Comparison of ENCODE assay signal across 18 cellular contexts in genomic region chr1:115793162-115793561, GRCh38. TPM values are rescaled to one million over a fixed set of nuclear protein-coding genes. Genes with fewer than 3 reads are reported as not detected.
DNase-seq lines count a peak whose midpoint lies in the region; ATAC-seq and TF ChIP-seq lines count a peak whose summit lies in the region.
"Had no signal": no experiment of that assay in that cellular context is flagged by ENCODE, and none has a peak within 500 bp of the region (broad histone marks: within the 10 kb centered on the region; RNA-seq: fewer than 3 reads in every experiment).

No MANE protein-coding gene starts in this region.

- POLR2A ChIA-PET in RWPE1 (lab: Yijun Ruan, JAX; ENCODE audit: low non-redundant PET), result no interaction called here

- TF ChIP-seq CTCF in GM23338 (conservative IDR thresholded peaks at IDR 0.05; ENCODE audit: low read depth in 2 of 2), result no peak
- TF ChIP-seq CTCF in RWPE1 (conservative IDR thresholded peaks at IDR 0.05; ENCODE audit: low read depth), result no peak
- TF ChIP-seq CTCF in chondrocyte (IDR thresholded peaks at IDR 0.05), result peak; percentile 14
- no peak for TF ChIP-seq CTCF in heart right ventricle (IDR thresholded peaks at IDR 0.05)
- no peak for TF ChIP-seq CTCF in mesothelial cell of epicardium (IDR thresholded peaks at IDR 0.05; ENCODE audit: unreplicated experiment)

- 13 to 18% methylated on average over 9 of the region's 9 CpGs for WGBS in heart right ventricle, 2 donors

- H3K27ac ChIP-seq in GM23338 (ENCODE audit: low read depth), result no peak overlapping the region
- peak overlapping the region; percentile 32; the same call in 1 of the 2 replicates for H3K27ac ChIP-seq in RWPE1
- no peak overlapping the region for H3K27ac ChIP-seq in heart right ventricle
- H3K27ac ChIP-seq: SJCRH30 had no signal

- H3K9me2 ChIP-seq in GM23338 (ENCODE audit: insufficient read depth), result peaks cover 3% of the 10 kb centered on the region; the same call in 1 of the 2 replicates

- H3K4me1 Mint-ChIP-seq in GM23338 (peaks cover 39% of the 10 kb centered on the region), chondrocyte (ENCODE audit: low read depth) (no peaks in the 10 kb centered on the region), mesothelial cell of epicardium (peaks cover 33% of the 10 kb centered on the region)
- H3K4me1 Mint-ChIP-seq: CD14-positive monocyte had no signal

- no peaks in the 10 kb centered on the region for H4K20me1 ChIP-seq in GM23338 (replicated peaks; ENCODE audit: insufficient read depth)

- H3K36me3 ChIP-seq in GM23338 (ENCODE audit: insufficient read depth) (0 out of 2 replicates have a peak, but pooled peaks cover under 1% of the 10 kb centered on the region), heart right ventricle (no peaks in the 10 kb centered on the region)
- H3K36me3 ChIP-seq: MG63, SJCRH30 had no signal

- H3K27ac Mint-ChIP-seq in GM23338 (no peak overlapping the region), chondrocyte (ENCODE audit: unreplicated experiment) (no peak overlapping the region), mesothelial cell of epicardium (no peak overlapping the region)
- H3K27ac Mint-ChIP-seq: HFFc6 had no signal

- H3K4me3 ChIP-seq in GM23338, result no peak overlapping the region
- H3K4me3 ChIP-seq in heart right ventricle, result no peak overlapping the region
- H3K4me3 ChIP-seq: MG63, SJCRH30 had no signal

- CTCF ChIA-PET in RWPE1 (lab: Yijun Ruan, JAX), result no interaction called here

- H3K4me2 ChIP-seq in GM23338, result no peak overlapping the region

- H3K27me3 Mint-ChIP-seq in GM23338 (ENCODE audit: insufficient read depth, low read depth, poor library complexity), result peaks cover 6% of the 10 kb centered on the region
- H3K27me3 Mint-ChIP-seq in chondrocyte (ENCODE audit: low read depth), result peaks cover 66% of the 10 kb centered on the region
- H3K27me3 Mint-ChIP-seq in mesothelial cell of epicardium (ENCODE audit: low read depth), result no peaks in the 10 kb centered on the region

- H3K79me2 ChIP-seq in GM23338 (replicated peaks; ENCODE audit: insufficient read depth), result no peaks in the 10 kb centered on the region

- 0 out of 2 replicates have a peak overlapping the region, but pooled peaks have one; percentile 34 for H2AFZ ChIP-seq in GM23338

- H3K4me1 ChIP-seq in GM23338 (ENCODE audit: insufficient read depth), result peaks cover 32% of the 10 kb centered on the region
- peaks cover 0 to 10% (median 0%) of the 10 kb centered on the region in 9 donors for H3K4me1 ChIP-seq in heart right ventricle
- H3K4me1 ChIP-seq: SJCRH30 had no signal

- H3F3A ChIP-seq in GM23338 (replicated peaks; ENCODE audit: low read depth), result no peaks in the 10 kb centered on the region

- H3K36me3 Mint-ChIP-seq in GM23338 (ENCODE audit: low read depth), result no peaks in the 10 kb centered on the region
- peaks cover 1% of the 10 kb centered on the region for H3K36me3 Mint-ChIP-seq in chondrocyte (ENCODE audit: low read depth)
- no peaks in the 10 kb centered on the region for H3K36me3 Mint-ChIP-seq in mesothelial cell of epicardium
- H3K36me3 Mint-ChIP-seq: CD14-positive monocyte had no signal

- DNase-seq in GM23338 (ENCODE audit: low spot score) (no peak), RWPE1 (ENCODE audit: low spot score) (no peak), chondrocyte (ENCODE audit: low spot score) (no peak), heart right ventricle (no peak), mesothelial cell of epicardium (ENCODE audit: low spot score in 2 of 2, unreplicated experiment in 2 of 2) (no peak), KG1 (lab: John Stamatoyannopoulos, UW) (no peak), posterior vena cava (ENCODE audit: low spot score) (no peak)
- DNase-seq: Caco-2, DMS153, HFFc6, MG63, NCI-H1092, NCI-H146, NCI-H524 had no signal

- H3K27me3 ChIP-seq in GM23338 (ENCODE audit: insufficient read depth) (no peaks in the 10 kb centered on the region), heart right ventricle (peaks cover 0 to 24% (median 7%) of the 10 kb centered on the region in 7 donors)
- H3K27me3 ChIP-seq: MG63, SJCRH30 had no signal

- peaks cover 0 to 3% (median 0%) of the 10 kb centered on the region in 11 donors for H3K9me3 ChIP-seq in heart right ventricle
- H3K9me3 ChIP-seq: Caco-2, MG63, SJCRH30 had no signal

- intact Hi-C loops in heart right ventricle (cut with DNase I), result no loop called here
- intact Hi-C loops in posterior vena cava (cut with DNase I), result no loop called here

- ATAC-seq in GM23338, result no peak
- ATAC-seq in heart right ventricle, result peak in 6 of 8 donors; percentile 38 to 77 (median 62)
- no peak for ATAC-seq in GM21390 (IDR thresholded peaks at IDR 0.05; ENCODE audit: unreplicated experiment)

- no peaks in the 10 kb centered on the region for H3K9me3 Mint-ChIP-seq in GM23338
- peaks cover 4% of the 10 kb centered on the region for H3K9me3 Mint-ChIP-seq in chondrocyte (ENCODE audit: low read depth)
- peaks cover 9% of the 10 kb centered on the region for H3K9me3 Mint-ChIP-seq in mesothelial cell of epicardium
- H3K9me3 Mint-ChIP-seq: HFFc6 had no signal

- H3K4me3 Mint-ChIP-seq in GM23338 (no peak overlapping the region), chondrocyte (ENCODE audit: unreplicated experiment) (no peak overlapping the region), mesothelial cell of epicardium (no peak overlapping the region)
- H3K4me3 Mint-ChIP-seq: CD14-positive monocyte, HFFc6 had no signal

TF ChIP-seq in GM23338, 12 proteins besides CTCF, POLR2A, EP300 and RAD21 (continues in another document):
- TF ChIP-seq, protein P1, sequence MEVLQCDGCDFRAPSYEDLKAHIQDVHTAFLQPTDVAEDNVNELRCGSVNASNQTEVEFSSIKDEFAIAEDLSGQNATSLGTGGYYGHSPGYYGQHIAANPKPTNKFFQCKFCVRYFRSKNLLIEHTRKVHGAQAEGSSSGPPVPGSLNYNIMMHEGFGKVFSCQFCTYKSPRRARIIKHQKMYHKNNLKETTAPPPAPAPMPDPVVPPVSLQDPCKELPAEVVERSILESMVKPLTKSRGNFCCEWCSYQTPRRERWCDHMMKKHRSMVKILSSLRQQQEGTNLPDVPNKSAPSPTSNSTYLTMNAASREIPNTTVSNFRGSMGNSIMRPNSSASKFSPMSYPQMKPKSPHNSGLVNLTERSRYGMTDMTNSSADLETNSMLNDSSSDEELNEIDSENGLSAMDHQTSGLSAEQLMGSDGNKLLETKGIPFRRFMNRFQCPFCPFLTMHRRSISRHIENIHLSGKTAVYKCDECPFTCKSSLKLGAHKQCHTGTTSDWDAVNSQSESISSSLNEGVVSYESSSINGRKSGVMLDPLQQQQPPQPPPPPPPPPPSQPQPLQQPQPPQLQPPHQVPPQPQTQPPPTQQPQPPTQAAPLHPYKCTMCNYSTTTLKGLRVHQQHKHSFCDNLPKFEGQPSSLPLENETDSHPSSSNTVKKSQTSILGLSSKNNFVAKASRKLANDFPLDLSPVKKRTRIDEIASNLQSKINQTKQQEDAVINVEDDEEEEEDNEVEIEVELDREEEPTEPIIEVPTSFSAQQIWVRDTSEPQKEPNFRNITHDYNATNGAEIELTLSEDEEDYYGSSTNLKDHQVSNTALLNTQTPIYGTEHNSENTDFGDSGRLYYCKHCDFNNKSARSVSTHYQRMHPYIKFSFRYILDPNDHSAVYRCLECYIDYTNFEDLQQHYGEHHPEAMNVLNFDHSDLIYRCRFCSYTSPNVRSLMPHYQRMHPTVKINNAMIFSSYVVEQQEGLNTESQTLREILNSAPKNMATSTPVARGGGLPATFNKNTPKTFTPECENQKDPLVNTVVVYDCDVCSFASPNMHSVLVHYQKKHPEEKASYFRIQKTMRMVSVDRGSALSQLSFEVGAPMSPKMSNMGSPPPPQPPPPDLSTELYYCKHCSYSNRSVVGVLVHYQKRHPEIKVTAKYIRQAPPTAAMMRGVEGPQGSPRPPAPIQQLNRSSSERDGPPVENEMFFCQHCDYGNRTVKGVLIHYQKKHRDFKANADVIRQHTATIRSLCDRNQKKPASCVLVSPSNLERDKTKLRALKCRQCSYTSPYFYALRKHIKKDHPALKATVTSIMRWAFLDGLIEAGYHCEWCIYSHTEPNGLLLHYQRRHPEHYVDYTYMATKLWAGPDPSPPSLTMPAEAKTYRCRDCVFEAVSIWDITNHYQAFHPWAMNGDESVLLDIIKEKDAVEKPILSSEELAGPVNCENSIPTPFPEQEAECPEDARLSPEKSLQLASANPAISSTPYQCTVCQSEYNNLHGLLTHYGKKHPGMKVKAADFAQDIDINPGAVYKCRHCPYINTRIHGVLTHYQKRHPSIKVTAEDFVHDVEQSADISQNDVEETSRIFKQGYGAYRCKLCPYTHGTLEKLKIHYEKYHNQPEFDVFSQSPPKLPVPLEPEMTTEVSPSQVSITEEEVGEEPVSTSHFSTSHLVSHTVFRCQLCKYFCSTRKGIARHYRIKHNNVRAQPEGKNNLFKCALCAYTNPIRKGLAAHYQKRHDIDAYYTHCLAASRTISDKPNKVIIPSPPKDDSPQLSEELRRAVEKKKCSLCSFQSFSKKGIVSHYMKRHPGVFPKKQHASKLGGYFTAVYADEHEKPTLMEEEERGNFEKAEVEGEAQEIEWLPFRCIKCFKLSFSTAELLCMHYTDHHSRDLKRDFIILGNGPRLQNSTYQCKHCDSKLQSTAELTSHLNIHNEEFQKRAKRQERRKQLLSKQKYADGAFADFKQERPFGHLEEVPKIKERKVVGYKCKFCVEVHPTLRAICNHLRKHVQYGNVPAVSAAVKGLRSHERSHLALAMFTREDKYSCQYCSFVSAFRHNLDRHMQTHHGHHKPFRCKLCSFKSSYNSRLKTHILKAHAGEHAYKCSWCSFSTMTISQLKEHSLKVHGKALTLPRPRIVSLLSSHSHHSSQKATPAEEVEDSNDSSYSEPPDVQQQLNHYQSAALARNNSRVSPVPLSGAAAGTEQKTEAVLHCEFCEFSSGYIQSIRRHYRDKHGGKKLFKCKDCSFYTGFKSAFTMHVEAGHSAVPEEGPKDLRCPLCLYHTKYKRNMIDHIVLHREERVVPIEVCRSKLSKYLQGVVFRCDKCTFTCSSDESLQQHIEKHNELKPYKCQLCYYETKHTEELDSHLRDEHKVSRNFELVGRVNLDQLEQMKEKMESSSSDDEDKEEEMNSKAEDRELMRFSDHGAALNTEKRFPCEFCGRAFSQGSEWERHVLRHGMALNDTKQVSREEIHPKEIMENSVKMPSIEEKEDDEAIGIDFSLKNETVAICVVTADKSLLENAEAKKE (CRISPR knock-in tag; IDR thresholded peaks at IDR 0.05), result no peak
- TF ChIP-seq NANOG (IDR thresholded peaks at IDR 0.05; ENCODE audit: borderline replicate concordance), result no peak

RNA-seq across cellular contexts. Expression of gene CASQ2, which starts 24.6 kb away (rescaled TPM):
- total RNA-seq in GM23338 (2014; rRNA removed; shearing (Covaris generic)), result not detected in 2 replicates
- not detected in 2 replicates for polyA plus RNA-seq in GM23338 (2016; fragmentation: Nextera tagmentation; extraction: Ambion mirVana)
- total RNA-seq in chondrocyte, result not detected in 3 replicates
- total RNA-seq in heart right ventricle, result 1,000 to 10,000 TPM in 8 of 10 donors, 100 to 1,000 TPM in 2; 863 to 1,698 (median 1,199) TPM
- polyA plus RNA-seq in heart right ventricle, result 100 to 1,000 TPM; 443 to 484 TPM
- 0.09 to 0.24 TPM (median 0.13 TPM) in 3 replicates for total RNA-seq in mesothelial cell of epicardium
- total RNA-seq in posterior vena cava, result 100 to 1,000 TPM in 1 of 2 donors, 10 to 100 TPM in 1; 98.7 to 122 TPM
- total RNA-seq: HFFc6, RPMI7951 had no signal
- polyA plus RNA-seq: CD14-positive monocyte had no signal

RNA-seq across cellular contexts. Expression of gene NHLH2, which starts 47.8 kb away (rescaled TPM):
- total RNA-seq in GM23338 (2014; rRNA removed; shearing (Covaris generic)), result 1.7 and 2.3 TPM in 2 replicates
- 1.8 and 1.9 TPM in 2 replicates for polyA plus RNA-seq in GM23338 (2016; fragmentation: Nextera tagmentation; extraction: Ambion mirVana)
- not detected in 3 replicates for total RNA-seq in chondrocyte
- not detected for total RNA-seq in heart right ventricle
- not detected for polyA plus RNA-seq in heart right ventricle
- 1.6 to 2.0 TPM (median 1.9 TPM) in 3 replicates for total RNA-seq in mesothelial cell of epicardium
- not detected for total RNA-seq in posterior vena cava
- total RNA-seq: Caco-2, HFFc6, RPMI7951, SJCRH30 had no signal
- polyA plus RNA-seq: CD14-positive monocyte had no signal

Comparison
In these comparisons a context has a peak if more than half of its experiments do, and no peak if none do; other contexts are left out.
1. ATAC-seq: peak in heart right ventricle (6 of 8); none in GM23338 (single experiment) and GM21390 (single experiment).
2. RNA of gene CASQ2, which starts 24.6 kb away (total RNA-seq): 863 to 1,698 TPM in heart right ventricle and 98.7 to 122 TPM in posterior vena cava; 0.09 to 0.24 TPM in mesothelial cell of epicardium, not detected in chondrocyte and not detected in GM23338; every median in the first group is over 10 times any median in the second.